32 cellular contexts compared by ENCODE assay signal in the genomic region with DNA sequence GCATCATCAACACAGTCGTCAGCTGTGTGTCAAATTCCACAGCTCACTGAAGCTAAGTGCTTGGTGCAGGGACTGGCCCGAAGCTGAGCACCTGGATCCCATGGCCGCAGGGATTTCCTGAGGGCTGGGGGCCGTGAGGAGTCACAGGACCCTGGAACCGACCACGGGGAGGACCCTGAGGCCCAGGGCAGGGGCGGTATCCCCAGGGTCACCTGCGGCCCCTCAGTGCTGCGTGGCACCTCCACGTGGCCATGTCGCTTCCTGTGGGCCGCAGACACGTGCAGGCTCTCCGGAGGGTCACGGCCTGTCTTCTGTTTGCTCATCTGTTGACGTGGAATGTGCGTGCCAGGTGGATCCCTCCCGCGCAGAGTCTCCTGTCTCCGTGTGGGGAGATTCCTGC. TPM values are rescaled to one million over a fixed set of nuclear protein-coding genes. Genes with fewer than 3 reads are reported as not detected.
"Had no signal": no experiment of that assay in that cellular context is flagged by ENCODE, and none has a peak within 500 bp of the region (broad histone marks: within the 10 kb centered on the region; RNA-seq: fewer than 3 reads in every experiment).

No MANE protein-coding gene starts in this region.

- H3K4me3 Mint-ChIP-seq: stimulated activated effector memory CD8-positive, alpha-beta T cell treated with anti-CD3 and anti-CD28 coated beads, Interleukin-12 subunit alpha, Interleukin-12 subunit beta, amount 100 ng/mL, for 72 hours; stimulated activated memory B cell treated with anti-CD40 and anti-IgM and Interleukin-4, amounts not matched to agents 10 μg/mL and 1 μg/mL and 100 μg/mL, for 72 hours; stimulated activated naive B cell treated with anti-CD40 and anti-IgM and Interleukin-4, amounts not matched to agents 10 μg/mL and 1 μg/mL and 100 μg/mL, for 72 hours; stimulated activated naive CD8-positive, alpha-beta T cell treated with anti-CD3 and anti-CD28 coated beads, Interleukin-15, amount 100 ng/mL, for 72 hours; stimulated activated naive CD8-positive, alpha-beta T cell treated with anti-CD3 and anti-CD28 coated beads, Interleukin-15, Interleukin-2, amounts not matched to agents 100 ng/mL and 50 ng/mL, for 24 hours; type B pancreatic cell had no signal

- H3K36me3 ChIP-seq: transverse colon, uterus had no signal

- H3K36me3 Mint-ChIP-seq: stimulated activated effector memory CD8-positive, alpha-beta T cell treated with anti-CD3 and anti-CD28 coated beads, Interleukin-12 subunit alpha, Interleukin-12 subunit beta, amount 100 ng/mL, for 72 hours had no signal

- H3K9me3 Mint-ChIP-seq: stimulated activated effector memory CD8-positive, alpha-beta T cell treated with anti-CD3 and anti-CD28 coated beads, Interleukin-12 subunit alpha, Interleukin-12 subunit beta, amount 100 ng/mL, for 72 hours; stimulated activated memory B cell treated with anti-CD40 and anti-IgM and Interleukin-4, amounts not matched to agents 10 μg/mL and 1 μg/mL and 100 μg/mL, for 72 hours; stimulated activated naive B cell treated with anti-CD40 and anti-IgM and Interleukin-4, amounts not matched to agents 10 μg/mL and 1 μg/mL and 100 μg/mL, for 72 hours; stimulated activated naive CD8-positive, alpha-beta T cell treated with anti-CD3 and anti-CD28 coated beads, Interleukin-15, amount 100 ng/mL, for 72 hours; stimulated activated naive CD8-positive, alpha-beta T cell treated with anti-CD3 and anti-CD28 coated beads, Interleukin-15, Interleukin-2, amounts not matched to agents 100 ng/mL and 50 ng/mL, for 24 hours; type B pancreatic cell had no signal

- H3K4me1 ChIP-seq: stomach, suprapubic skin, testis, tibial artery, transverse colon, upper lobe of left lung, upper lobe of right lung, uterus, vagina had no signal

- H3K27me3 ChIP-seq: stomach, suprapubic skin, testis, thyroid gland, tibial artery, tibial nerve, transverse colon, upper lobe of left lung, upper lobe of right lung, uterus, vagina had no signal

- H3K27me3 Mint-ChIP-seq: stimulated activated memory B cell treated with anti-CD40 and anti-IgM and Interleukin-4, amounts not matched to agents 10 μg/mL and 1 μg/mL and 100 μg/mL, for 72 hours; stimulated activated naive B cell treated with anti-CD40 and anti-IgM and Interleukin-4, amounts not matched to agents 10 μg/mL and 1 μg/mL and 100 μg/mL, for 72 hours; stimulated activated naive CD8-positive, alpha-beta T cell treated with anti-CD3 and anti-CD28 coated beads, Interleukin-15, amount 100 ng/mL, for 72 hours; stimulated activated naive CD8-positive, alpha-beta T cell treated with anti-CD3 and anti-CD28 coated beads, Interleukin-15, Interleukin-2, amounts not matched to agents 100 ng/mL and 50 ng/mL, for 24 hours; type B pancreatic cell had no signal

- H3K27ac Mint-ChIP-seq: stimulated activated effector memory CD8-positive, alpha-beta T cell treated with anti-CD3 and anti-CD28 coated beads, Interleukin-12 subunit alpha, Interleukin-12 subunit beta, amount 100 ng/mL, for 72 hours; stimulated activated memory B cell treated with anti-CD40 and anti-IgM and Interleukin-4, amounts not matched to agents 10 μg/mL and 1 μg/mL and 100 μg/mL, for 72 hours; stimulated activated naive B cell treated with anti-CD40 and anti-IgM and Interleukin-4, amounts not matched to agents 10 μg/mL and 1 μg/mL and 100 μg/mL, for 72 hours; stimulated activated naive CD8-positive, alpha-beta T cell treated with anti-CD3 and anti-CD28 coated beads, Interleukin-15, amount 100 ng/mL, for 72 hours; stimulated activated naive CD8-positive, alpha-beta T cell treated with anti-CD3 and anti-CD28 coated beads, Interleukin-15, Interleukin-2, amounts not matched to agents 100 ng/mL and 50 ng/mL, for 24 hours; type B pancreatic cell had no signal

- H3K9me3 ChIP-seq: stomach, suprapubic skin, testis, thoracic aorta, thyroid gland, tibial artery, tibial nerve, transverse colon, upper lobe of left lung, upper lobe of right lung, uterus, vagina had no signal

- ATAC-seq: stimulated activated effector memory CD8-positive, alpha-beta T cell treated with anti-CD3 and anti-CD28 coated beads, Interleukin-12 subunit alpha, Interleukin-12 subunit beta, amount 100 ng/mL, for 72 hours; stimulated activated memory B cell treated with anti-CD40 and anti-IgM and Interleukin-4, amounts not matched to agents 10 μg/mL and 1 μg/mL and 100 μg/mL, for 72 hours; stimulated activated naive B cell treated with anti-CD40 and anti-IgM and Interleukin-4, amounts not matched to agents 10 μg/mL and 1 μg/mL and 100 μg/mL, for 72 hours; stimulated activated naive CD8-positive, alpha-beta T cell treated with anti-CD3 and anti-CD28 coated beads, Interleukin-15, amount 100 ng/mL, for 72 hours; stimulated activated naive CD8-positive, alpha-beta T cell treated with anti-CD3 and anti-CD28 coated beads, Interleukin-15, Interleukin-2, amounts not matched to agents 100 U/mL and 50 U/mL, for 24 hours; upper lobe of right lung had no signal

- H3K27ac ChIP-seq: stomach, suprapubic skin, testis, thoracic aorta, thyroid gland, tibial artery, tibial nerve, transverse colon, upper lobe of left lung, upper lobe of right lung, uterus, vagina had no signal

- H3K4me1 Mint-ChIP-seq: stimulated activated effector memory CD8-positive, alpha-beta T cell treated with anti-CD3 and anti-CD28 coated beads, Interleukin-12 subunit alpha, Interleukin-12 subunit beta, amount 100 ng/mL, for 72 hours; stimulated activated memory B cell treated with anti-CD40 and anti-IgM and Interleukin-4, amounts not matched to agents 10 μg/mL and 1 μg/mL and 100 μg/mL, for 72 hours; stimulated activated naive CD8-positive, alpha-beta T cell treated with anti-CD3 and anti-CD28 coated beads, Interleukin-15, amount 100 ng/mL, for 72 hours had no signal

- DNase-seq: stimulated activated CD4-positive, alpha-beta T cell treated with anti-CD3 and anti-CD28 coated beads, Interleukin-2, amount 100 ng/mL, for 48 hours; stimulated activated CD4-positive, alpha-beta T cell treated with anti-CD3 and anti-CD28 coated beads, Interleukin-4, amount 100 ng/mL, for 1 hour; stimulated activated CD4-positive, alpha-beta T cell treated with anti-CD3 and anti-CD28 coated beads, Interleukin-4, amount 100 ng/mL, for 24 hours; stimulated activated CD4-positive, alpha-beta T cell treated with anti-CD3 and anti-CD28 coated beads, Interleukin-4, amount 100 ng/mL, for 4 hours; stimulated activated CD8-positive, alpha-beta memory T cell treated with anti-CD3 and anti-CD28 coated beads, Interleukin-4, amount 100 ng/mL, for 48 hours; stimulated activated naive B cell treated with anti-CD40 and anti-IgM and Interleukin-4, amounts not matched to agents 10 μg/mL and 1 μg/mL and 100 μg/mL, for 72 hours; stimulated activated naive CD4-positive, alpha-beta T cell; stimulated activated naive CD4-positive, alpha-beta T cell treated with Interleukin-2 at 50 U/mL for 16 hours; stimulated activated naive CD8-positive, alpha-beta T cell treated with anti-CD3 and anti-CD28 coated beads, Interleukin-15, amount 100 ng/mL, for 72 hours; stimulated activated naive CD8-positive, alpha-beta T cell treated with anti-CD3 and anti-CD28 coated beads, Interleukin-15, Interleukin-2, amounts not matched to agents 100 U/mL and 50 U/mL, for 24 hours; stomach; substantia nigra; testis; thyroid gland; tibial artery; transverse colon; trophoblast cell; upper lobe of right lung; uterus had no signal

- H3K4me3 ChIP-seq: stomach, suprapubic skin, testis, thoracic aorta, thyroid gland, tibial artery, tibial nerve, transverse colon, upper lobe of left lung, upper lobe of right lung, uterus, vagina had no signal

RNA-seq across cellular contexts. Expression of gene NKX6-2, which starts 53.4 kb away (rescaled TPM):
- total RNA-seq: subcutaneous adipose tissue, suprapubic skin, temporal lobe, thyroid gland, transverse colon, upper lobe of left lung, upper lobe of right lung, ureter, urinary bladder had no signal
